ENCODE assay signal across 13 cellular contexts in the genomic region with DNA sequence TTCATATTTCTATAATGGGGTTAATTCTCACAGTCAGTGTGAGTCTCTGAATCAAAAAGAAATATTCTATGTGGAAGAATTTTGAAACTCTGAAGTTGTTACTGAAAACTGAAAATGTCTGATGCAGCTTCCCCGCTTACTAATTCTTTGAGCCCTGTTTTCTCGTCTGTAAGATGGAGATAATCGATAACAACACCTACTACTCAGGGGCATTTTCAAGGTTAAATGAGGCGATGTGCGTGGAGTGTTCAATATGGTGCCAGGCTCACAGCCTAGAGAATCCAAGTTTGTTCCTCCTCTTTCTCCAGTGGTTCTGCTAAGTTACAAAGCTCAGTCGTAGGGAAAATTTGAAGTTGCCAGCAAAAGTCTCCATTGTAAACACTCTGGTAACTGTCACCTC.
"Had no signal": no experiment of that assay in that cellular context is flagged by ENCODE, and none has a peak within 500 bp of the region (broad histone marks: within the 10 kb centered on the region; RNA-seq: fewer than 3 reads in every experiment).

No MANE protein-coding gene starts in this region.

- H3K27ac Mint-ChIP-seq: nephron; progenitor cell of endocrine pancreas; stimulated activated naive B cell treated with anti-CD40 and anti-IgM and Interleukin-4, amounts not matched to agents 10 μg/mL and 1 μg/mL and 100 μg/mL, for 72 hours; type B pancreatic cell had no signal

- ATAC-seq: esophagus mucosa; heart left ventricle; right cardiac atrium; stimulated activated naive B cell treated with anti-CD40 and anti-IgM and Interleukin-4, amounts not matched to agents 10 μg/mL and 1 μg/mL and 100 μg/mL, for 72 hours had no signal

- H3K27ac ChIP-seq: heart left ventricle, pancreas had no signal

- H3K4me1 ChIP-seq: heart left ventricle, pancreas had no signal

- H3K4me3 Mint-ChIP-seq: nephron; stimulated activated naive B cell treated with anti-CD40 and anti-IgM and Interleukin-4, amounts not matched to agents 10 μg/mL and 1 μg/mL and 100 μg/mL, for 72 hours; type B pancreatic cell had no signal

- H3K27me3 ChIP-seq: pancreas had no signal

- H3K9me3 Mint-ChIP-seq: nephron, type B pancreatic cell had no signal

- H3K4me3 ChIP-seq: heart left ventricle, pancreas had no signal

- DNase-seq: effector memory CD4-positive, alpha-beta T cell; heart left ventricle; kidney glomerular epithelial cell; occipital lobe; pancreas; right cardiac atrium; small intestine; stimulated activated CD4-positive, alpha-beta T cell treated with anti-CD3 and anti-CD28 coated beads, Interleukin-12 subunit alpha, Interleukin-12 subunit beta, amount 100 ng/mL, for 4 hours; stimulated activated naive B cell treated with anti-CD40 and anti-IgM and Interleukin-4, amounts not matched to agents 10 μg/mL and 1 μg/mL and 100 μg/mL, for 72 hours had no signal

- H3K9me3 ChIP-seq: pancreas had no signal

- H3K36me3 ChIP-seq: heart left ventricle, pancreas had no signal

- H3K36me3 Mint-ChIP-seq: type B pancreatic cell had no signal
